In genomic region chr17:80472996-80473395, GRCh38 we compare ENCODE assay signal across 18 cellular contexts. TPM values are rescaled to one million over a fixed set of nuclear protein-coding genes. Genes with fewer than 3 reads are reported as not detected.
DNase-seq lines count a peak whose midpoint lies in the region; ATAC-seq, FAIRE-seq and TF ChIP-seq lines count a peak whose summit lies in the region.
"Had no signal": no experiment of that assay in that cellular context is flagged by ENCODE, and none has a peak within 500 bp of the region (broad histone marks: within the 10 kb centered on the region; RNA-seq: fewer than 3 reads in every experiment).

No MANE protein-coding gene starts in this region.

- H3K36me3 Mint-ChIP-seq in activated T-cell treated with anti-CD3 and anti-CD28 coated beads, Interleukin-2, amount 50 U/mL, for 4 hours (ENCODE audit: insufficient read depth) = peaks cover 2% of the 10 kb centered on the region
- peaks cover 7% of the 10 kb centered on the region for H3K36me3 Mint-ChIP-seq in activated T-cell treated with anti-CD3 and anti-CD28 coated beads, Interleukin-2, amount 50 U/mL, for 24 hours (ENCODE audit: low read depth)

- H3K9me3 Mint-ChIP-seq in activated T-cell treated with anti-CD3 and anti-CD28 coated beads, Interleukin-2, amount 50 U/mL, for 4 hours = no peaks in the 10 kb centered on the region
- H3K9me3 Mint-ChIP-seq in activated T-cell treated with anti-CD3 and anti-CD28 coated beads, Interleukin-2, amount 50 U/mL, for 24 hours = no peaks in the 10 kb centered on the region
- H3K9me3 Mint-ChIP-seq: CD4-positive, alpha-beta T cell; GM23338 had no signal

- no peak overlapping the region for H3K27ac Mint-ChIP-seq in activated T-cell treated with anti-CD3 and anti-CD28 coated beads, Interleukin-2, amount 50 U/mL, for 24 hours
- H3K27ac Mint-ChIP-seq: CD4-positive, alpha-beta T cell; GM23338 had no signal

- H3K27me3 Mint-ChIP-seq in activated T-cell treated with anti-CD3 and anti-CD28 coated beads, Interleukin-2, amount 50 U/mL, for 4 hours (ENCODE audit: low read depth) = peaks cover 50% of the 10 kb centered on the region
- H3K27me3 Mint-ChIP-seq in activated T-cell treated with anti-CD3 and anti-CD28 coated beads, Interleukin-2, amount 50 U/mL, for 24 hours = peaks cover 57% of the 10 kb centered on the region

- H3K4me1 ChIP-seq in A549 (peaks cover 33% of the 10 kb centered on the region), fibroblast of lung (ENCODE audit: control insufficient read depth, extremely low read depth, insufficient read depth, low read length) (peaks cover 3% of the 10 kb centered on the region)

- no peak overlapping the region for H3K9ac ChIP-seq in fibroblast of lung (ENCODE audit: insufficient read depth, low read length)

- DNase-seq in activated T-cell treated with anti-CD3 and anti-CD28 coated beads, Interleukin-2, amount 50 U/mL, for 4 hours = no peak
- no peak for DNase-seq in activated T-cell treated with anti-CD3 and anti-CD28 coated beads, Interleukin-2, amount 50 U/mL, for 24 hours
- DNase-seq in A549 (ENCODE audit: low read depth in 1 of 2, low spot score in 1 of 2) (no peak), fibroblast of lung (ENCODE audit: low read depth in 2 of 2) (no peak), T1000 (lab: John Stamatoyannopoulos, UW) (no peak), NCI-H748 treated with DMSO at 0.1 percent for 48 hours (lab: John Stamatoyannopoulos, UW) (no peak)
- DNase-seq: ACHN; Caco-2; CD4-positive, alpha-beta T cell; H7 had no signal

- no peak for TF ChIP-seq RAD21 in A549 (conservative IDR thresholded peaks at IDR 0.05 in 1 of 2, IDR thresholded peaks at IDR 0.05 in 1 of 2)

- no peaks in the 10 kb centered on the region for H3K9me3 ChIP-seq in A549
- H3K9me3 ChIP-seq in fibroblast of lung (ENCODE audit: control insufficient read depth, insufficient read depth, low read depth, low read length) = no peaks in the 10 kb centered on the region
- H3K9me3 ChIP-seq: Caco-2 had no signal

- H4K20me1 ChIP-seq in fibroblast of lung (ENCODE audit: control insufficient read depth, extremely low read depth, insufficient read depth, low read length) = no peaks in the 10 kb centered on the region

- H3K27ac ChIP-seq in A549 = no peak overlapping the region
- H3K27ac ChIP-seq in angular gyrus (ENCODE audit: low read depth, low read length) = peak overlapping the region; percentile 73
- H3K27ac ChIP-seq in fibroblast of lung (ENCODE audit: insufficient read depth, low read length) = no peak overlapping the region
- H3K27ac ChIP-seq: C4-2B had no signal

- H3K36me3 ChIP-seq in fibroblast of lung (ENCODE audit: control insufficient read depth, insufficient read depth, low read length) = peaks cover 7% of the 10 kb centered on the region

- H3K27me3 ChIP-seq in fibroblast of lung (ENCODE audit: control insufficient read depth, insufficient read depth, low read length) = peaks cover 8% of the 10 kb centered on the region

- peak overlapping the region; percentile 19 for H3K4me3 Mint-ChIP-seq in activated T-cell treated with anti-CD3 and anti-CD28 coated beads, Interleukin-2, amount 50 U/mL, for 4 hours
- no peak overlapping the region for H3K4me3 Mint-ChIP-seq in activated T-cell treated with anti-CD3 and anti-CD28 coated beads, Interleukin-2, amount 50 U/mL, for 24 hours
- H3K4me3 Mint-ChIP-seq: CD4-positive, alpha-beta T cell; GM23338 had no signal

- H3K4me1 Mint-ChIP-seq in activated T-cell treated with anti-CD3 and anti-CD28 coated beads, Interleukin-2, amount 50 U/mL, for 4 hours (ENCODE audit: low read depth) = peaks cover 28% of the 10 kb centered on the region
- H3K4me1 Mint-ChIP-seq in activated T-cell treated with anti-CD3 and anti-CD28 coated beads, Interleukin-2, amount 50 U/mL, for 24 hours (ENCODE audit: low read depth) = peaks cover 17% of the 10 kb centered on the region

- H3K79me2 ChIP-seq in fibroblast of lung (ENCODE audit: control insufficient read depth, insufficient read depth, low read length) = peaks cover 22% of the 10 kb centered on the region

- ATAC-seq in activated T-cell treated with anti-CD3 and anti-CD28 coated beads, Interleukin-2, amount 50 U/mL, for 4 hours = no peak
- ATAC-seq in A549 (no peak), GM21360 (IDR thresholded peaks at IDR 0.05; ENCODE audit: unreplicated experiment) (no peak)
- ATAC-seq: GM23338, HepG2 had no signal

- TF ChIP-seq CTCF in A549 (IDR thresholded peaks at IDR 0.05) (no peak), fibroblast of lung (conservative IDR thresholded peaks at IDR 0.05 in 1 of 2, IDR thresholded peaks at IDR 0.05 in 1 of 2; ENCODE audit: low read depth in 1 of 2, low read length in 2 of 2) (no peak)

- no peak for TF ChIP-seq POLR2A in A549 (IDR thresholded peaks at IDR 0.05; ENCODE audit: low read length)

- no peak overlapping the region for H2AFZ ChIP-seq in fibroblast of lung (ENCODE audit: low read length)
- H2AFZ ChIP-seq: GM23338 had no signal

- no peak for TF ChIP-seq EP300 in A549 (IDR thresholded peaks at IDR 0.05)

- no peak overlapping the region for H3K4me3 ChIP-seq in A549
- no peak overlapping the region for H3K4me3 ChIP-seq in fibroblast of lung (replicated peaks in 1 of 4; ENCODE audit: control extremely low read depth in 1 of 4, insufficient read depth in 1 of 4, low read depth in 3 of 4, low read length in 4 of 4)
- H3K4me3 ChIP-seq: GM23338 had no signal

- H3K4me2 ChIP-seq in A549 = peak overlapping the region; percentile 95; the same call in 2 of the 3 replicates
- peak overlapping the region; percentile 25 for H3K4me2 ChIP-seq in fibroblast of lung (ENCODE audit: extremely low read depth, insufficient read depth, low read length)
- H3K4me2 ChIP-seq: GM23338 had no signal

- FAIRE-seq in A549 (lab: Jason Lieb, UNC) = no peak
- FAIRE-seq: D721Med, G401.6, GM12891, HepG2 had no signal

- POLR2A ChIA-PET in A549 (lab: Yijun Ruan, JAX) = interaction anchor here (1.8 kb wide), 1 partner anchor 18 kb away, joined by 9 read pairs; no protein-coding TSS in a partner anchor

- CTCF ChIA-PET in A549 (lab: Yijun Ruan, JAX) = interaction anchor here (0.8 to 7.5 kb wide), 20 partner anchors 9 to 510 kb away, joined by 3 to 40 read pairs (median 4); partner anchors contain the start of gene RPTOR

- 57% methylated on average over 12 of the region's 12 CpGs for WGBS in A549 (ENCODE audit: missing lambda C conversion rate)

TF ChIP-seq in A549, 52 proteins besides CTCF, POLR2A, EP300 and RAD21:
- TF ChIP-seq MYC (IDR thresholded peaks at IDR 0.05; ENCODE audit: borderline replicate concordance, low read length) = no peak

RNA-seq across cellular contexts. Expression of gene NPTX1, which starts 3.4 kb away (rescaled TPM):
- 10 to 100 TPM; 14.0 to 22.2 (median 21.4) TPM for total RNA-seq in activated T-cell treated with anti-CD3 and anti-CD28 coated beads, Interleukin-2, amount 50 U/mL, for 4 hours
- polyA plus RNA-seq in A549 (2011; rRNA removed) (43.6 and 43.9 TPM in 2 replicates), A549 (2017; fragmentation: RNase III; extraction: RNeasy Plus Mini Kit Qiagen cat#74134 plus additional on column Dnase treatment) (84.8 to 109 TPM (median 104 TPM) in 3 replicates), fibroblast of lung (14.9 and 86.0 TPM in 2 replicates)
- 77.7 and 130 TPM in 2 replicates for polyA plus RNA-seq in A549 (2012; cell fraction: cytosol; rRNA removed)
- polyA plus RNA-seq in A549 (2012; cell fraction: nucleus; rRNA removed) = 180 and 184 TPM in 2 replicates
- 54.9 and 66.2 TPM in 2 replicates for polyA minus RNA-seq in A549 (2011; rRNA and poly(A)+ RNA removed)
- total RNA-seq in fibroblast of lung = 3.3 and 31.2 TPM in 2 replicates
- 23.4 and 100 TPM in 2 replicates for polyA plus RNA-seq in fibroblast of lung (2012)
- 37.5 and 184 TPM in 2 replicates for polyA minus RNA-seq in fibroblast of lung (ENCODE audit: low replicate concordance)
- total RNA-seq: HepG2 had no signal

RNA-seq across cellular contexts. Expression of gene ENDOV, which starts 58.0 kb away (rescaled TPM):
- total RNA-seq in activated T-cell treated with anti-CD3 and anti-CD28 coated beads, Interleukin-2, amount 50 U/mL, for 4 hours = 10 to 100 TPM; 11.2 to 12.9 (median 12.4) TPM
- polyA plus RNA-seq in A549 (2011; rRNA removed) (33.2 and 37.2 TPM in 2 replicates), A549 (2017; fragmentation: RNase III; extraction: RNeasy Plus Mini Kit Qiagen cat#74134 plus additional on column Dnase treatment) (39.1 to 43.8 TPM (median 42.6 TPM) in 3 replicates), fibroblast of lung (10.1 and 13.1 TPM in 2 replicates)
- 46.1 and 52.4 TPM in 2 replicates for polyA plus RNA-seq in A549 (2012; cell fraction: cytosol; rRNA removed)
- polyA plus RNA-seq in A549 (2012; cell fraction: nucleus; rRNA removed) = 75.2 and 75.4 TPM in 2 replicates
- polyA minus RNA-seq in A549 (2011; rRNA and poly(A)+ RNA removed) = 39.3 and 41.7 TPM in 2 replicates
- 25.4 and 28.7 TPM in 2 replicates for total RNA-seq in fibroblast of lung
- 15.0 and 17.0 TPM in 2 replicates for polyA plus RNA-seq in fibroblast of lung (2012)
- polyA minus RNA-seq in fibroblast of lung (ENCODE audit: low replicate concordance) = 8.7 and 9.9 TPM in 2 replicates
